In the genomic region with DNA sequence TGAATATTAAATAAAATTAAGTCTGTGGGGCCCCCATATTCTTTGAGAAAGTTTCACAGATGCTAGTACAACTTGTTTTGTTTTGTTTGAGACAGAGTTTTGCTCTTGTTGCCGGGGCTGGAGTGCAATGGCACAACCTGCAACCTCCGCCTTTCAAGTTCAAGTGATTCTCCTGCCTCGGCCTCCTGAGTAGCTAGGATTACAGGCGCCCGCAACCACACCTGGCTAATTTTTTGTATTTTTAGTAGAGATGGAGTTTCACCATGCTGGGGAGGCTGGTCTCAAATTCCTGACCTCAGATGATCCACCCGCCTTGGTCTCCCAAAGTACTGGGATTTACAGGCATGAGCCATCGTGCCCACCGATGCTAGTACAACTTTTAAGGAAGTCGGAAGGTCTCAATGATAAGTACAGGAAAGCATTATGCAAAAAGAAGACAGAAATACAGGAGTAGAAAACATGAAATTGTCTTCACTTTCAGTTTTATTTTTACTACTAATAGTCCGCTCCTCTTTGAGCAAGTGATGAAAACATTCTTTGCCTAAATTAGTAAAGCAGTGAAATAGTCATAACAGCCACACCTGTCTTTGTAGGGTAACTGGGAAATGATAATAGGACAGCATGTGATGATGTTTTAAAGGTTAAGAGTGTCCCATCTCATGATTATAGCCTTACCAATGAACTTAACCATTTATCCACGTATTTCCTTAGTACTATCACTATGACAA, we compare ENCODE assay signal across 15 cellular contexts.
DNase-seq lines count a peak whose midpoint lies in the region; ATAC-seq lines count a peak whose summit lies in the region.
"Had no signal": no experiment of that assay in that cellular context is flagged by ENCODE, and none has a peak within 500 bp of the region (broad histone marks: within the 10 kb centered on the region; RNA-seq: fewer than 3 reads in every experiment).

No MANE protein-coding gene starts in this region.

- no peak overlapping the region for H3K4me3 Mint-ChIP-seq in stimulated activated naive B cell treated with anti-CD40 and anti-IgM and Interleukin-4, amounts not matched to agents 10 μg/mL and 1 μg/mL and 100 μg/mL, for 72 hours
- H3K4me3 Mint-ChIP-seq: activated B cell treated with CpG ODN at 0.5 μM for 24 hours; activated T-helper 17 cell treated with anti-CD3 and anti-CD28 coated beads, Interleukin-2, amount 50 U/mL, for 72 hours; HFFc6; stimulated activated naive CD8-positive, alpha-beta T cell treated with anti-CD3 and anti-CD28 coated beads, Interleukin-15, amount 100 ng/mL, for 72 hours had no signal

- H3K27me3 Mint-ChIP-seq in stimulated activated naive B cell treated with anti-CD40 and anti-IgM and Interleukin-4, amounts not matched to agents 10 μg/mL and 1 μg/mL and 100 μg/mL, for 72 hours = no peaks in the 10 kb centered on the region
- H3K27me3 Mint-ChIP-seq: activated B cell treated with CpG ODN at 0.5 μM for 24 hours; activated T-helper 17 cell treated with anti-CD3 and anti-CD28 coated beads, Interleukin-2, amount 50 U/mL, for 72 hours; stimulated activated naive CD8-positive, alpha-beta T cell treated with anti-CD3 and anti-CD28 coated beads, Interleukin-15, amount 100 ng/mL, for 72 hours had no signal

- H3K9me3 Mint-ChIP-seq in stimulated activated naive B cell treated with anti-CD40 and anti-IgM and Interleukin-4, amounts not matched to agents 10 μg/mL and 1 μg/mL and 100 μg/mL, for 72 hours = no peaks in the 10 kb centered on the region
- H3K9me3 Mint-ChIP-seq: activated B cell treated with CpG ODN at 0.5 μM for 24 hours; activated T-helper 17 cell treated with anti-CD3 and anti-CD28 coated beads, Interleukin-2, amount 50 U/mL, for 72 hours; HFFc6; stimulated activated naive CD8-positive, alpha-beta T cell treated with anti-CD3 and anti-CD28 coated beads, Interleukin-15, amount 100 ng/mL, for 72 hours had no signal

- no peak for DNase-seq in stimulated activated naive B cell treated with anti-CD40 and anti-IgM and Interleukin-4, amounts not matched to agents 10 μg/mL and 1 μg/mL and 100 μg/mL, for 72 hours
- no peak for DNase-seq in NCI-H2107 (lab: John Stamatoyannopoulos, UW)
- no peak for DNase-seq in NCI-H510A (lab: John Stamatoyannopoulos, UW)
- no peak for DNase-seq in NCI-H1105 treated with DMSO at 0.1 percent for 48 hours (lab: John Stamatoyannopoulos, UW)
- DNase-seq: activated B cell treated with CpG ODN at 0.5 μM for 24 hours; Caco-2; HFFc6; hippocampal formation; MV-4-11; NCI-H526 treated with DMSO at 0.1 percent for 48 hours; stimulated activated naive CD8-positive, alpha-beta T cell treated with anti-CD3 and anti-CD28 coated beads, Interleukin-15, amount 100 ng/mL, for 72 hours had no signal

- no peak overlapping the region for H3K27ac Mint-ChIP-seq in stimulated activated naive B cell treated with anti-CD40 and anti-IgM and Interleukin-4, amounts not matched to agents 10 μg/mL and 1 μg/mL and 100 μg/mL, for 72 hours
- H3K27ac Mint-ChIP-seq: activated B cell treated with CpG ODN at 0.5 μM for 24 hours; activated T-helper 17 cell treated with anti-CD3 and anti-CD28 coated beads, Interleukin-2, amount 50 U/mL, for 72 hours; HFFc6; stimulated activated naive CD8-positive, alpha-beta T cell treated with anti-CD3 and anti-CD28 coated beads, Interleukin-15, amount 100 ng/mL, for 72 hours had no signal

- no peaks in the 10 kb centered on the region for H3K36me3 Mint-ChIP-seq in stimulated activated naive B cell treated with anti-CD40 and anti-IgM and Interleukin-4, amounts not matched to agents 10 μg/mL and 1 μg/mL and 100 μg/mL, for 72 hours

- peak; percentile 85 for ATAC-seq in GM19025 (IDR thresholded peaks at IDR 0.05; ENCODE audit: low read depth, unreplicated experiment)
- ATAC-seq in GM21786 (IDR thresholded peaks at IDR 0.05; ENCODE audit: unreplicated experiment) = peak; percentile 81
- peak; percentile 73 for ATAC-seq in HG03135 (IDR thresholded peaks at IDR 0.05; ENCODE audit: unreplicated experiment)
- ATAC-seq in stimulated activated naive B cell treated with anti-CD40 and anti-IgM and Interleukin-4, amounts not matched to agents 10 μg/mL and 1 μg/mL and 100 μg/mL, for 72 hours (replicated peaks) = peak; percentile 31 to 39
- ATAC-seq: activated T-helper 17 cell treated with anti-CD3 and anti-CD28 coated beads, Interleukin-2, amount 50 U/mL, for 72 hours; stimulated activated naive CD8-positive, alpha-beta T cell treated with anti-CD3 and anti-CD28 coated beads, Interleukin-15, amount 100 ng/mL, for 72 hours had no signal

- peaks cover 0 to 2% of the 10 kb centered on the region in 2 donors for H3K4me1 Mint-ChIP-seq in stimulated activated naive B cell treated with anti-CD40 and anti-IgM and Interleukin-4, amounts not matched to agents 10 μg/mL and 1 μg/mL and 100 μg/mL, for 72 hours
- H3K4me1 Mint-ChIP-seq: activated B cell treated with CpG ODN at 0.5 μM for 24 hours; activated T-helper 17 cell treated with anti-CD3 and anti-CD28 coated beads, Interleukin-2, amount 50 U/mL, for 72 hours; stimulated activated naive CD8-positive, alpha-beta T cell treated with anti-CD3 and anti-CD28 coated beads, Interleukin-15, amount 100 ng/mL, for 72 hours had no signal

Comparison
In these comparisons a context has a peak if more than half of its experiments do, and no peak if none do; other contexts are left out.
1. ATAC-seq: peak in every context shown above with its lines; median percentile 85 in GM19025; 81 in GM21786; 73 in HG03135; 35 in stimulated activated naive B cell treated with anti-CD40 and anti-IgM and Interleukin-4, amounts not matched to agents 10 μg/mL and 1 μg/mL and 100 μg/mL, for 72 hours.